In genomic region chr16:17404903-17405691, GRCh38 we compare ENCODE assay signal across 9 cellular contexts.
A peak's percentile ranks its signal among the peaks of the same experiment; 100 is the strongest.
DNase-seq lines count a peak whose midpoint lies in the region; ATAC-seq and TF ChIP-seq lines count a peak whose summit lies in the region.
"Had no signal": no experiment of that assay in that cellular context is flagged by ENCODE, and none has a peak within 500 bp of the region (broad histone marks: within the 10 kb centered on the region; RNA-seq: fewer than 3 reads in every experiment).

No MANE protein-coding gene starts in this region.

- H3K36me3 ChIP-seq in heart left ventricle (no peaks in the 10 kb centered on the region), sigmoid colon (no peaks in the 10 kb centered on the region)

- H3K4me1 ChIP-seq in heart left ventricle (peaks cover 0 to 17% (median 7%) of the 10 kb centered on the region in 12 donors), sigmoid colon (peaks cover 0 to 64% (median 52%) of the 10 kb centered on the region in 4 donors)

- H3K27ac ChIP-seq in heart left ventricle (peak overlapping the region in 10 of 12 donors; percentile 23 to 89 (median 68)), sigmoid colon (peak overlapping the region; percentile 85 to 97 (median 92))

- 71 to 82% (median 77%) methylated on average over 21 to 24 of the region's 24 CpGs for WGBS in heart left ventricle, 4 donors
- WGBS in sigmoid colon, 2 donors, result 88 to 91% methylated on average over 24 of the region's 24 CpGs

- H3K4me3 ChIP-seq in heart left ventricle (no peak overlapping the region), sigmoid colon (no peak overlapping the region)

- H3K9me3 ChIP-seq in heart left ventricle (peaks cover 0 to 8% (median 0%) of the 10 kb centered on the region in 12 donors), sigmoid colon (no peaks in the 10 kb centered on the region)

- intact Hi-C loops in heart left ventricle (cut with DNase I), result no loop called here
- intact Hi-C loops in sigmoid colon (cut with DNase I), result loop anchor here (2.0 to 5.0 kb wide), 3 partner anchors 62 to 183 kb away; no protein-coding TSS in a partner anchor

- ATAC-seq in heart left ventricle, result peak; percentile 39 to 80 (median 70)
- no peak for ATAC-seq in GM18909 (IDR thresholded peaks at IDR 0.05; ENCODE audit: poor library complexity, unreplicated experiment)

- TF ChIP-seq POLR2A in heart left ventricle (IDR thresholded peaks at IDR 0.05) (no peak), sigmoid colon (IDR thresholded peaks at IDR 0.05) (no peak)

- H3K27me3 ChIP-seq in heart left ventricle, result no peaks in the 10 kb centered on the region
- no peaks in the 10 kb centered on the region for H3K27me3 ChIP-seq in sigmoid colon

- TF ChIP-seq CTCF in heart left ventricle (IDR thresholded peaks at IDR 0.05) (no peak), sigmoid colon (IDR thresholded peaks at IDR 0.05) (no peak)

- DNase-seq in GF-D8 (lab: John Stamatoyannopoulos, UW), result peak; percentile 25
- DNase-seq in anterior cingulate cortex (lab: John Stamatoyannopoulos, UW), result peak; percentile 39 to 100 (median 91)
- peak; percentile 43 to 76 (median 65) for DNase-seq in heart left ventricle
- DNase-seq in sigmoid colon, result peak; percentile 97
- DNase-seq in activated T-cell treated with anti-CD3 and anti-CD28 coated beads, Interleukin-2, amount 50 U/mL, for 48 hours, result no peak
- no peak for DNase-seq in NCI-H1930 (lab: John Stamatoyannopoulos, UW)
- DNase-seq in SKM-1 (lab: John Stamatoyannopoulos, UW; ENCODE audit: unreplicated experiment), result no peak
- DNase-seq: NCI-H2029 treated with DMSO at 0.1 percent for 48 hours had no signal

- TF ChIP-seq EP300 in sigmoid colon (IDR thresholded peaks at IDR 0.05), result peak; percentile 62 to 93 (median 92)

Comparison
In these comparisons a context has a peak if more than half of its experiments do, and no peak if none do; other contexts are left out.
1. DNase-seq: peak in GF-D8 (single experiment), anterior cingulate cortex (58 of 58), heart left ventricle (5 of 5) and sigmoid colon (single experiment); none in activated T-cell treated with anti-CD3 and anti-CD28 coated beads, Interleukin-2, amount 50 U/mL, for 48 hours (0 of 2), NCI-H1930 (0 of 2) and SKM-1 (single experiment).